13 cellular contexts compared by ENCODE assay signal in genomic region chr5:115455241-115455640, GRCh38.
DNase-seq lines count a peak whose midpoint lies in the region; ATAC-seq, FAIRE-seq and TF ChIP-seq lines count a peak whose summit lies in the region.
"Had no signal": no experiment of that assay in that cellular context is flagged by ENCODE, and none has a peak within 500 bp of the region (broad histone marks: within the 10 kb centered on the region; RNA-seq: fewer than 3 reads in every experiment).

No MANE protein-coding gene starts in this region.

- H3K9me3 Mint-ChIP-seq in WTC11: no peaks in the 10 kb centered on the region

- POLR2A ChIA-PET in WTC11 (lab: Charles Lee): no interaction called here

- H3K27ac ChIP-seq in aorta (ENCODE audit: low read depth in 1 of 2, low read length in 2 of 2): no peak overlapping the region
- no peak overlapping the region for H3K27ac ChIP-seq in effector memory CD4-positive, alpha-beta T cell (ENCODE audit: insufficient read depth, low read length, poor library complexity, severe bottlenecking)

- no peak overlapping the region for H3K27ac Mint-ChIP-seq in WTC11
- H3K27ac Mint-ChIP-seq: activated CD8-positive, alpha-beta T cell treated with anti-CD3 and anti-CD28 coated beads, Interleukin-2, amount 10 ng/mL, durations not matched to agents 7 days and 5 days had no signal

- peaks cover 7% of the 10 kb centered on the region for H3K4me1 Mint-ChIP-seq in WTC11

- H3K4me3 Mint-ChIP-seq in WTC11: no peak overlapping the region
- H3K4me3 Mint-ChIP-seq: activated CD8-positive, alpha-beta T cell treated with anti-CD3 and anti-CD28 coated beads, Interleukin-2, amount 10 ng/mL, durations not matched to agents 7 days and 5 days had no signal

- no peaks in the 10 kb centered on the region for H3K27me3 ChIP-seq in bronchial epithelial cell (ENCODE audit: control insufficient read depth, insufficient read depth, low read length)
- H3K27me3 ChIP-seq in aorta (ENCODE audit: control insufficient read depth in 1 of 2, insufficient read depth in 2 of 2, low read length in 1 of 2): no peaks in the 10 kb centered on the region
- H3K27me3 ChIP-seq in effector memory CD4-positive, alpha-beta T cell (replicated peaks; ENCODE audit: control insufficient read depth, insufficient read depth, low read length, poor library complexity, severe bottlenecking): no peaks in the 10 kb centered on the region
- H3K27me3 ChIP-seq: esophagus squamous epithelium, testis had no signal

- peak; percentile 51 for ATAC-seq in Right ventricle myocardium inferior
- ATAC-seq in aorta (ENCODE audit: low FRiP score): no peak
- ATAC-seq in WTC11: no peak
- ATAC-seq: activated CD8-positive, alpha-beta T cell treated with anti-CD3 and anti-CD28 coated beads, Interleukin-2, amount 10 ng/mL, durations not matched to agents 7 days and 5 days had no signal

- H3K4me3 ChIP-seq in bronchial epithelial cell (ENCODE audit: low read depth, low read length) (no peak overlapping the region), aorta (ENCODE audit: low read length in 2 of 2) (no peak overlapping the region)
- no peak overlapping the region for H3K4me3 ChIP-seq in effector memory CD4-positive, alpha-beta T cell (ENCODE audit: insufficient read depth, low read depth, low read length, poor library complexity, severe bottlenecking)
- H3K4me3 ChIP-seq: esophagus squamous epithelium, testis had no signal

- no peaks in the 10 kb centered on the region for H3K9me3 ChIP-seq in aorta (ENCODE audit: control insufficient read depth, low read length)
- H3K9me3 ChIP-seq in effector memory CD4-positive, alpha-beta T cell (ENCODE audit: control insufficient read depth, low read length): no peaks in the 10 kb centered on the region
- H3K9me3 ChIP-seq: esophagus squamous epithelium, testis had no signal

- 71 to 89% methylated on average over 6 of the region's 6 CpGs for WGBS in aorta, 2 donors

- CTCF ChIA-PET in WTC11 (lab: Charles Lee): no interaction called here

- no peaks in the 10 kb centered on the region for H3K27me3 Mint-ChIP-seq in WTC11 (ENCODE audit: low read depth)

- FAIRE-seq in bronchial epithelial cell (lab: Jason Lieb, UNC): no peak
- FAIRE-seq: G401.6 had no signal

- H3K36me3 ChIP-seq in bronchial epithelial cell (ENCODE audit: control insufficient read depth, insufficient read depth, low read length): no peaks in the 10 kb centered on the region
- no peaks in the 10 kb centered on the region for H3K36me3 ChIP-seq in aorta (ENCODE audit: control insufficient read depth in 1 of 2, insufficient read depth in 2 of 2, low read length in 1 of 2)
- no peaks in the 10 kb centered on the region for H3K36me3 ChIP-seq in effector memory CD4-positive, alpha-beta T cell (ENCODE audit: control insufficient read depth, insufficient read depth, low read length)
- H3K36me3 ChIP-seq: esophagus squamous epithelium had no signal

- no peak for DNase-seq in Right ventricle myocardium inferior (ENCODE audit: missing footprints)
- DNase-seq in cardiac septum (ENCODE audit: low spot score): no peak
- DNase-seq in bronchial epithelial cell (ENCODE audit: low read depth): peak; percentile 40
- DNase-seq in kidney tubule cell (ENCODE audit: low spot score): peak; percentile 71
- no peak for DNase-seq in OCI-M1 (lab: John Stamatoyannopoulos, UW)
- DNase-seq in aorta: no peak
- no peak for DNase-seq in effector memory CD4-positive, alpha-beta T cell
- no peak for DNase-seq in WTC11 (ENCODE audit: low spot score)
- DNase-seq: activated CD8-positive, alpha-beta T cell treated with anti-CD3 and anti-CD28 coated beads, Interleukin-2, amount 10 ng/mL, durations not matched to agents 7 days and 5 days; esophagus squamous epithelium; NCI-H1930; testis had no signal

- TF ChIP-seq CTCF in bronchial epithelial cell (IDR thresholded peaks at IDR 0.05; ENCODE audit: insufficient read depth, low read length, severe bottlenecking) (no peak), WTC11 (IDR thresholded peaks at IDR 0.05) (no peak)

- H3K4me1 ChIP-seq in aorta (ENCODE audit: control insufficient read depth in 1 of 2, insufficient read depth in 2 of 2, low read length in 2 of 2): no peaks in the 10 kb centered on the region
- no peaks in the 10 kb centered on the region for H3K4me1 ChIP-seq in effector memory CD4-positive, alpha-beta T cell (ENCODE audit: control insufficient read depth, insufficient read depth, low read length, poor library complexity, severe bottlenecking)
- H3K4me1 ChIP-seq: testis had no signal

- no peaks in the 10 kb centered on the region for H3K36me3 Mint-ChIP-seq in WTC11

- intact Hi-C loops in Right ventricle myocardium inferior (cut with DNase I) (loop anchor here (2.0 kb wide), 1 partner anchor 22 kb away; no protein-coding TSS in a partner anchor), cardiac septum (cut with DNase I) (loop anchor here (5.0 kb wide), 1 partner anchor 78 kb away; no protein-coding TSS in a partner anchor), aorta (cut with DNase I) (no loop called here)

TF ChIP-seq in WTC11, 78 proteins besides CTCF, POLR2A, EP300 and RAD21:
- no peak for TF ChIP-seq ZBTB21 (CRISPR knock-in tag; IDR thresholded peaks at IDR 0.05; ENCODE audit: borderline replicate concordance)

Comparison
In these comparisons a context has a peak if more than half of its experiments do, and no peak if none do; other contexts are left out.
1. DNase-seq: peak in bronchial epithelial cell (single experiment) and kidney tubule cell (single experiment); none in Right ventricle myocardium inferior (single experiment), cardiac septum (single experiment), OCI-M1 (single experiment), aorta (0 of 2), effector memory CD4-positive, alpha-beta T cell (0 of 3) and WTC11 (single experiment).
2. intact Hi-C loops: an anchor here in Right ventricle myocardium inferior (2.0 kb wide) and cardiac septum (5.0 kb wide); none called in aorta.